Comparison of ENCODE assay signal across 24 cellular contexts in the genomic region with DNA sequence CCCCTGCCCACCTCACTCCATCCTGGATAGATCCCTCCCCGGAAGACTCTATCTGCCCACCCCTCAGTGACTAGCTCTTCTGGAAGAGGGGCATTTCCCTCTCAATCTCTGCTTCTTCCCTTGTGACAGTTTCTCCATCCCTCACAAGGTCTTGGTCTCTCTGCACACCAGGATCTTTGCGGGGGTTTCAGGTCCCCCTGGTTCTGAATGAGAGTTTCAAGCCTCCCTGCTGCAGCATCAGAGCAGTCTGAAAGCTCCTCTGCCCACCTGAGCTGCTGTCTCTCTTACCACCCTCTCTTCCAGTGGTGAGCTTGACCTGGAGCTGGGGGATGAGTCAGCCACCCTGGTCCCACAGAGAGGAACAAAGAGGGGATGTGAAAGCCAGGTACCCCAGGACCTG. TPM values are rescaled to one million over a fixed set of nuclear protein-coding genes. Genes with fewer than 3 reads are reported as not detected.
"Had no signal": no experiment of that assay in that cellular context is flagged by ENCODE, and none has a peak within 500 bp of the region (broad histone marks: within the 10 kb centered on the region; RNA-seq: fewer than 3 reads in every experiment).

No MANE protein-coding gene starts in this region.

- ATAC-seq: heart left ventricle; left cardiac atrium; mucosa of descending colon; naive thymus-derived CD8-positive, alpha-beta T cell; pancreas; right cardiac atrium had no signal

- H3K4me3 ChIP-seq: dorsolateral prefrontal cortex, heart left ventricle, mucosa of descending colon, pancreas, stomach, thoracic aorta had no signal

- H3K27ac Mint-ChIP-seq: immature natural killer cell, progenitor cell of endocrine pancreas had no signal

- H3K9me3 ChIP-seq: heart left ventricle, mucosa of descending colon, pancreas, stomach, thoracic aorta had no signal

- H3K36me3 Mint-ChIP-seq: immature natural killer cell had no signal

- H3K4me3 Mint-ChIP-seq: neural crest cell had no signal

- H3K4me1 ChIP-seq: pancreas had no signal

- DNase-seq: cortex of kidney; dorsolateral prefrontal cortex; effector CD8-positive, alpha-beta T cell; foreskin melanocyte; immature natural killer cell; left cardiac atrium; mucosa of descending colon; nucleus accumbens; small intestine; stimulated activated CD4-positive, alpha-beta T cell treated with anti-CD3 and anti-CD28 coated beads, Interleukin-12 subunit alpha, Interleukin-12 subunit beta, amount 100 ng/mL, for 4 hours; stimulated activated naive CD4-positive, alpha-beta T cell; stomach; substantia nigra; trophoblast cell had no signal

- H3K36me3 ChIP-seq: pancreas, thoracic aorta had no signal

- H3K27me3 ChIP-seq: pancreas had no signal

- H3K9me3 Mint-ChIP-seq: immature natural killer cell, neural crest cell had no signal

- H3K27ac ChIP-seq: pancreas had no signal

RNA-seq across cellular contexts. Expression of a gene that starts 46.6 kb away (rescaled TPM):
- total RNA-seq: glomerular endothelial cell, lung microvascular endothelial cell, stomach, urinary bladder had no signal
